Comparison of ENCODE assay signal across 8 cellular contexts in the genomic region with DNA sequence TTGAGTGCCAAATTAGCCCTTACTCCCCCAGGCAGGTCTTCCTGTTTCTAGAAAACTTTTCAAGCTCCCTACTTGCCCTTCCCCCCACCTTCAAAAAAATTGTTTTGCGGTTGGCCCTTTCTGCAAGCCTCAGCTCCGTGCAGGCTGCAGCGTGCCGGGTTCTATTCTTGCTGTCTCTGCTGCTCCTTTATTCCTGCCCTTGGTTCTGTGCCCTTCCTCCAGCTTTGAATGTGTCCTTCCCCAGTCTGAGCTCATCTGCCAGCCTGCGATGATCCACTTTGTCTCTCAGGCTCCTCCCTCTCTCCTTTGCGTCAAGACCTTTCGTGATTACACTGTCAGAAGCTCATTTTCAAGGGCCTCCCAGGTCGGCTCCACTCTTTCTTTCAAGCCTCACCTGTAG.
DNase-seq lines count a peak whose midpoint lies in the region; ATAC-seq, FAIRE-seq and TF ChIP-seq lines count a peak whose summit lies in the region.

No MANE protein-coding gene starts in this region.

- peak; percentile 49 for FAIRE-seq in GM19239 (lab: Jason Lieb, UNC)

- DNase-seq in GM19239 (ENCODE audit: insufficient read length, low spot score) (no peak), RPMI8226 (peak; percentile 90), osteoblast (ENCODE audit: insufficient read length, low spot score, missing footprints) (peak; percentile 71), NCI-H2196 (lab: John Stamatoyannopoulos, UW; ENCODE audit: unreplicated experiment) (no peak), HEK293T (ENCODE audit: extremely low spot score) (no peak), GOT3 (lab: John Stamatoyannopoulos, UW) (no peak)

- no peaks in the 10 kb centered on the region for H3K9me3 Mint-ChIP-seq in activated naive CD8-positive, alpha-beta T cell (ENCODE audit: low read depth)

- H3K79me2 ChIP-seq in osteoblast (ENCODE audit: insufficient read depth, low read length): no peaks in the 10 kb centered on the region

- CTCF ChIA-PET in HEK293T (lab: Yijun Ruan, JAX): interaction anchor here (0.7 kb wide), 2 partner anchors 65 to 123 kb away, joined by 3 to 4 read pairs; no protein-coding TSS in a partner anchor

- H4K20me1 ChIP-seq in osteoblast (ENCODE audit: insufficient read depth, low read length): no peaks in the 10 kb centered on the region

- H2AFZ ChIP-seq in osteoblast (ENCODE audit: low read length): no peak overlapping the region

- H3K36me3 Mint-ChIP-seq in activated naive CD8-positive, alpha-beta T cell: no peaks in the 10 kb centered on the region

- no peaks in the 10 kb centered on the region for H3K36me3 ChIP-seq in osteoblast (ENCODE audit: insufficient read depth, low read length)

- POLR2A ChIA-PET in HEK293T (lab: Yijun Ruan, JAX): interaction anchor here (1.1 kb wide), 1 partner anchor 167 kb away, joined by 3 read pairs; no protein-coding TSS in a partner anchor

- no peak for TF ChIP-seq CTCF in osteoblast (IDR thresholded peaks at IDR 0.05; ENCODE audit: extremely low read depth, low read depth, low read length)

- H3K27ac ChIP-seq in osteoblast (ENCODE audit: low read depth, low read length): no peak overlapping the region

- H3K27ac Mint-ChIP-seq in activated naive CD8-positive, alpha-beta T cell: peak overlapping the region; percentile 25

- H3K27me3 ChIP-seq in osteoblast (ENCODE audit: insufficient read depth, low read length): no peaks in the 10 kb centered on the region

- peaks cover 69% of the 10 kb centered on the region for H3K4me1 Mint-ChIP-seq in activated naive CD8-positive, alpha-beta T cell (ENCODE audit: low read depth)

- no peaks in the 10 kb centered on the region for H3K27me3 Mint-ChIP-seq in activated naive CD8-positive, alpha-beta T cell

- H3K4me1 ChIP-seq in osteoblast (ENCODE audit: insufficient read depth, low read length): peaks cover 20% of the 10 kb centered on the region

- H3K4me2 ChIP-seq in osteoblast (ENCODE audit: insufficient read depth, low read length): no peak overlapping the region

- no peaks in the 10 kb centered on the region for H3K9me3 ChIP-seq in osteoblast (ENCODE audit: low read depth, low read length)

- peak overlapping the region; percentile 74 for H3K4me3 Mint-ChIP-seq in activated naive CD8-positive, alpha-beta T cell

- ATAC-seq in GM18858 (IDR thresholded peaks at IDR 0.05; ENCODE audit: unreplicated experiment): no peak

- H3K4me3 ChIP-seq in osteoblast (ENCODE audit: insufficient read depth, low read length): no peak overlapping the region

TF ChIP-seq in HEK293T, 16 proteins besides CTCF, POLR2A, EP300 and RAD21:
- no peak for TF ChIP-seq FOXA1 (IDR thresholded peaks at IDR 0.05)
- no peak for TF ChIP-seq FOXK2 (IDR thresholded peaks at IDR 0.05)
- TF ChIP-seq PKNOX1 (IDR thresholded peaks at IDR 0.05): no peak
- TF ChIP-seq SUZ12 (IDR thresholded peaks at IDR 0.05): no peak
- no peak for TF ChIP-seq L3MBTL2 (conservative IDR thresholded peaks at IDR 0.05)
- no peak for TF ChIP-seq BHLHE40 (IDR thresholded peaks at IDR 0.05; ENCODE audit: borderline replicate concordance)
- no peak for TF ChIP-seq ARNT (IDR thresholded peaks at IDR 0.05)
- no peak for TF ChIP-seq NFRKB (IDR thresholded peaks at IDR 0.05)
- TF ChIP-seq ZNF384 (IDR thresholded peaks at IDR 0.05): no peak
- TF ChIP-seq CTBP1 (IDR thresholded peaks at IDR 0.05; ENCODE audit: borderline replicate concordance): no peak
- no peak for TF ChIP-seq HDGF (IDR thresholded peaks at IDR 0.05; ENCODE audit: borderline replicate concordance)
- no peak for TF ChIP-seq FOXM1 (IDR thresholded peaks at IDR 0.05; ENCODE audit: borderline replicate concordance)
- TF ChIP-seq TARDBP (IDR thresholded peaks at IDR 0.05): no peak
- no peak for TF ChIP-seq SP1 (IDR thresholded peaks at IDR 0.05)
- TF ChIP-seq LEF1 (IDR thresholded peaks at IDR 0.05; ENCODE audit: borderline replicate concordance): no peak
- no peak for TF ChIP-seq ELF4 (IDR thresholded peaks at IDR 0.05)

Comparison
In these comparisons a context has a peak if more than half of its experiments do, and no peak if none do; other contexts are left out.
1. DNase-seq: peak in RPMI8226 (single experiment) and osteoblast (single experiment); none in GM19239 (single experiment), NCI-H2196 (single experiment), HEK293T (single experiment) and GOT3 (single experiment).